In genomic region chr14:78567343-78567742, GRCh38 we compare ENCODE assay signal across 15 cellular contexts.
A peak's percentile ranks its signal among the peaks of the same experiment; 100 is the strongest.
DNase-seq lines count a peak whose midpoint lies in the region; ATAC-seq and TF ChIP-seq lines count a peak whose summit lies in the region.
"Had no signal": no experiment of that assay in that cellular context is flagged by ENCODE, and none has a peak within 500 bp of the region (broad histone marks: within the 10 kb centered on the region; RNA-seq: fewer than 3 reads in every experiment).

No MANE protein-coding gene starts in this region.

- no peak overlapping the region for H4K8ac ChIP-seq in IMR-90 (ENCODE audit: low read depth in 2 of 2, low read length in 2 of 2)
- no peak overlapping the region for H4K8ac ChIP-seq in trophoblast cell (ENCODE audit: low read depth, low read length)

- H3K9me1 ChIP-seq in IMR-90 (ENCODE audit: insufficient read depth, low read length) = no peaks in the 10 kb centered on the region

- H2AFZ ChIP-seq in IMR-90 (replicated peaks; ENCODE audit: low read length, poor library complexity) (no peak overlapping the region), trophoblast cell (ENCODE audit: insufficient read depth, low read length, poor library complexity) (no peak overlapping the region)

- no peak overlapping the region for H2BK20ac ChIP-seq in IMR-90 (ENCODE audit: low read depth, low read length)

- H4K20me1 ChIP-seq in IMR-90 (ENCODE audit: insufficient read depth, low read length) = no peaks in the 10 kb centered on the region

- H3K4ac ChIP-seq in IMR-90 (ENCODE audit: low read depth, low read length) (no peak overlapping the region), trophoblast cell (ENCODE audit: low read depth, low read length) (no peak overlapping the region)

- no peaks in the 10 kb centered on the region for H3K9me3 Mint-ChIP-seq in activated CD8-positive, alpha-beta T cell treated with anti-CD3 and anti-CD28 coated beads for 36 hours

- H2BK120ac ChIP-seq in IMR-90 (ENCODE audit: low read depth, low read length) (no peak overlapping the region), trophoblast cell (ENCODE audit: insufficient read depth, low read length, poor library complexity) (no peak overlapping the region)

- H3K4me1 ChIP-seq in IMR-90 (ENCODE audit: control insufficient read depth, insufficient read depth, low read length) (no peaks in the 10 kb centered on the region), trophoblast cell (ENCODE audit: control insufficient read depth in 1 of 2, insufficient read depth in 2 of 2, low read length in 2 of 2) (no peaks in the 10 kb centered on the region)
- H3K4me1 ChIP-seq: BE2C, colonic mucosa had no signal

- no peaks in the 10 kb centered on the region for H3K79me2 ChIP-seq in trophoblast cell (ENCODE audit: control insufficient read depth, insufficient read depth, low read length, poor library complexity)

- dilution Hi-C loops in IMR-90 (cut with HindIII; ENCODE audit: low sequenced_read_pairs, unreplicated experiment) = no loop called here

- intact Hi-C loops in IMR-90 (cut with micrococcal nuclease) (loop anchor here (5.0 kb wide), 2 partner anchors 805 to 910 kb away; partner anchors contain the start of gene SNW1), cardiac septum (cut with DNase I) (loop anchor here (5.0 to 10.0 kb wide), 3 partner anchors 403 to 705 kb away; no protein-coding TSS in a partner anchor)
- intact Hi-C loops in activated CD8-positive, alpha-beta T cell treated with anti-CD3 and anti-CD28 coated beads for 36 hours (cut with micrococcal nuclease) = loop anchor here (5.0 to 10.0 kb wide), 2 partner anchors 120 to 543 kb away; no protein-coding TSS in a partner anchor

- peaks cover 3% of the 10 kb centered on the region for H3K27me3 Mint-ChIP-seq in activated CD8-positive, alpha-beta T cell treated with anti-CD3 and anti-CD28 coated beads for 36 hours

- H3K4me3 ChIP-seq in IMR-90 (ENCODE audit: insufficient read depth, low read depth, low read length) (no peak overlapping the region), astrocyte of the cerebellum (ENCODE audit: low read depth, low read length) (no peak overlapping the region), trophoblast cell (ENCODE audit: low read depth, low read length) (no peak overlapping the region)
- H3K4me3 ChIP-seq: colonic mucosa, mucosa of descending colon had no signal

- H3K14ac ChIP-seq in IMR-90 (replicated peaks; ENCODE audit: low read depth, low read length) = no peak overlapping the region
- no peak overlapping the region for H3K14ac ChIP-seq in trophoblast cell (ENCODE audit: low read length)

- H3K79me1 ChIP-seq in IMR-90 (ENCODE audit: low read depth in 1 of 2, low read length in 2 of 2) (no peaks in the 10 kb centered on the region), trophoblast cell (ENCODE audit: low read length) (no peaks in the 10 kb centered on the region)

- H2BK5ac ChIP-seq in IMR-90 (ENCODE audit: low read depth, low read length, poor library complexity, severe bottlenecking) = no peak overlapping the region
- H2BK5ac ChIP-seq in trophoblast cell (ENCODE audit: low read depth, low read length, poor library complexity) = no peak overlapping the region

- BruUV-seq in IMR-90 (replicated peaks; lab: Mats Ljungman, UMichigan) = no TSS peak

- H3K9me3 ChIP-seq in IMR-90 (ENCODE audit: control insufficient read depth, insufficient read depth, low read length) (peaks cover 3% of the 10 kb centered on the region; the same call in 1 of the 2 replicates), trophoblast cell (ENCODE audit: insufficient read depth, low read depth, low read length) (no peaks in the 10 kb centered on the region)
- H3K9me3 ChIP-seq: BE2C, colonic mucosa, mucosa of descending colon had no signal

- TF ChIP-seq RAD21 in IMR-90 (IDR thresholded peaks at IDR 0.05; ENCODE audit: low read length) = no peak

- no peaks in the 10 kb centered on the region for H3K36me3 Mint-ChIP-seq in activated CD8-positive, alpha-beta T cell treated with anti-CD3 and anti-CD28 coated beads for 36 hours (ENCODE audit: low read depth)

- H3K36me3 ChIP-seq in IMR-90 (ENCODE audit: control insufficient read depth, insufficient read depth, low read length) (no peaks in the 10 kb centered on the region), trophoblast cell (ENCODE audit: control insufficient read depth in 1 of 2, insufficient read depth in 2 of 2, low read length in 2 of 2) (no peaks in the 10 kb centered on the region)
- H3K36me3 ChIP-seq: BE2C, colonic mucosa had no signal

- peaks cover 3% of the 10 kb centered on the region for H3K4me1 Mint-ChIP-seq in activated CD8-positive, alpha-beta T cell treated with anti-CD3 and anti-CD28 coated beads for 36 hours (ENCODE audit: low read depth)

- no peak overlapping the region for H4K5ac ChIP-seq in IMR-90 (ENCODE audit: low read depth, low read length)

- no peak for TF ChIP-seq POLR2A in IMR-90 (IDR thresholded peaks at IDR 0.05; ENCODE audit: low read depth, low read length)

- H4K91ac ChIP-seq in IMR-90 (ENCODE audit: insufficient read depth, low read depth, low read length) = no peak overlapping the region
- peak overlapping the region; percentile 41 for H4K91ac ChIP-seq in trophoblast cell (ENCODE audit: low read depth, low read length)

- no peak for ATAC-seq in IMR-90 (ENCODE audit: low read depth)
- no peak for ATAC-seq in activated CD8-positive, alpha-beta T cell treated with anti-CD3 and anti-CD28 coated beads for 36 hours

- WGBS in IMR-90 (ENCODE audit: extremely low coverage in 2 of 2, insufficient read length in 1 of 2), 2 experiments = no CpG with 5 or more reads among the region's 4 CpGs
- no CpG with 5 or more reads among the region's 4 CpGs for WGBS in trophoblast cell (ENCODE audit: extremely low coverage, insufficient coverage, insufficient read length)

- DNase-seq in DMS153 treated with DMSO at 0.1 percent for 48 hours (lab: John Stamatoyannopoulos, UW; ENCODE audit: unreplicated experiment) = peak; percentile 51
- DNase-seq in IMR-90 = peak; percentile 4
- peak; percentile 34 for DNase-seq in astrocyte of the cerebellum (ENCODE audit: low read depth)
- DNase-seq in trophoblast cell = no peak
- no peak for DNase-seq in activated CD8-positive, alpha-beta T cell treated with anti-CD3 and anti-CD28 coated beads for 36 hours
- DNase-seq in cardiac septum (ENCODE audit: low spot score) = no peak
- DNase-seq in RKO (ENCODE audit: low spot score) = no peak
- DNase-seq: activated CD4-positive, alpha-beta T cell treated with anti-CD3 and anti-CD28 coated beads, Interleukin-2, amount 50 U/mL, for 4 hours; aorta; BE2C; colonic mucosa; left ventricle myocardium superior; mucosa of descending colon; SIG-M5; stimulated activated CD4-positive, alpha-beta T cell treated with anti-CD3 and anti-CD28 coated beads, Interleukin-1b, Interleukin-23, amount 100 ng/mL, for 48 hours had no signal

- CTCF ChIA-PET in IMR-90 (lab: Yijun Ruan, JAX) = interaction anchor here (1.3 to 2.2 kb wide), 3 partner anchors 30 to 707 kb away, joined by 3 to 10 read pairs (median 3); no protein-coding TSS in a partner anchor
- CTCF ChIA-PET in activated CD8-positive, alpha-beta T cell treated with anti-CD3 and anti-CD28 coated beads for 36 hours (lab: Charles Lee) = interaction anchor here (1.2 to 3.4 kb wide), 8 partner anchors 10 to 706 kb away, joined by 3 to 38 read pairs (median 8); no protein-coding TSS in a partner anchor

- no peak overlapping the region for H2BK15ac ChIP-seq in IMR-90 (ENCODE audit: low read depth, low read length)

- POLR2A ChIA-PET in IMR-90 (lab: Charles Lee; ENCODE audit: unreplicated experiment) = no interaction called here
- POLR2A ChIA-PET in activated CD8-positive, alpha-beta T cell treated with anti-CD3 and anti-CD28 coated beads for 36 hours (lab: Charles Lee) = no interaction called here

- H3K27me3 ChIP-seq in IMR-90 (ENCODE audit: control insufficient read depth, insufficient read depth, low read length) = no peaks in the 10 kb centered on the region
- H3K27me3 ChIP-seq in trophoblast cell (ENCODE audit: insufficient read depth, low read length) = no peaks in the 10 kb centered on the region
- H3K27me3 ChIP-seq: BE2C, colonic mucosa had no signal

- TF ChIP-seq CTCF in IMR-90 (conservative IDR thresholded peaks at IDR 0.05; ENCODE audit: low read depth, low read length) = no peak
- no peak for TF ChIP-seq CTCF in astrocyte of the cerebellum (IDR thresholded peaks at IDR 0.05; ENCODE audit: low read depth, low read length, missing control alignments)
- no peak for TF ChIP-seq CTCF in activated CD8-positive, alpha-beta T cell treated with anti-CD3 and anti-CD28 coated beads for 36 hours (IDR thresholded peaks at IDR 0.05)

- H3K27ac ChIP-seq in IMR-90 (ENCODE audit: insufficient read depth, low read length) = no peak overlapping the region
- no peak overlapping the region for H3K27ac ChIP-seq in trophoblast cell (ENCODE audit: low read depth, low read length)
- H3K27ac ChIP-seq: colonic mucosa had no signal

- H3K4me2 ChIP-seq in IMR-90 (ENCODE audit: low read depth, low read length) (no peak overlapping the region), trophoblast cell (ENCODE audit: low read length) (no peak overlapping the region)

- H2BK12ac ChIP-seq in trophoblast cell (ENCODE audit: low read length) = peak overlapping the region; percentile 30

- no peak overlapping the region for H3K27ac Mint-ChIP-seq in activated CD8-positive, alpha-beta T cell treated with anti-CD3 and anti-CD28 coated beads for 36 hours

- H2AK5ac ChIP-seq in IMR-90 (ENCODE audit: low read depth, low read length) (no peak overlapping the region), trophoblast cell (ENCODE audit: low read length) (peak overlapping the region; percentile 35)

- H3K23ac ChIP-seq in IMR-90 (ENCODE audit: low read depth, low read length) = no peak overlapping the region
- H3K23ac ChIP-seq in trophoblast cell (ENCODE audit: low read length) = no peak overlapping the region

- H3K9ac ChIP-seq in IMR-90 (ENCODE audit: low read depth, low read length) (no peak overlapping the region), trophoblast cell (ENCODE audit: low read length) (no peak overlapping the region)

- in situ Hi-C loops in IMR-90 (cut with MboI; ENCODE audit: low sequenced_read_pairs) = no loop called here
- in situ Hi-C loops in astrocyte of the cerebellum (cut with HindIII; ENCODE audit: low sequenced_read_pairs) = no loop called here

- no peak overlapping the region for H2AK9ac ChIP-seq in IMR-90 (replicated peaks; ENCODE audit: low read depth, low read length, poor library complexity)

- H3K18ac ChIP-seq in IMR-90 (ENCODE audit: low read depth, low read length) (no peak overlapping the region), trophoblast cell (ENCODE audit: low read length) (no peak overlapping the region)

- H3K4me3 Mint-ChIP-seq in activated CD8-positive, alpha-beta T cell treated with anti-CD3 and anti-CD28 coated beads for 36 hours = no peak overlapping the region

- H3K56ac ChIP-seq in IMR-90 (ENCODE audit: extremely low read depth, insufficient read depth, low read length) = no peak overlapping the region

- H4K12ac ChIP-seq in trophoblast cell (ENCODE audit: low read depth, low read length) = no peak overlapping the region

TF ChIP-seq in IMR-90, 13 proteins besides CTCF, POLR2A, EP300 and RAD21 (continues in another document):
- TF ChIP-seq MAFK (IDR thresholded peaks at IDR 0.05; ENCODE audit: low read depth, low read length) = no peak
- no peak for TF ChIP-seq CEBPB (IDR thresholded peaks at IDR 0.05; ENCODE audit: low read depth, low read length)
- TF ChIP-seq MAZ (IDR thresholded peaks at IDR 0.05; ENCODE audit: borderline replicate concordance, low read depth, low read length) = no peak
- no peak for TF ChIP-seq CHD1 (IDR thresholded peaks at IDR 0.05; ENCODE audit: low read depth, low read length)

Comparison
In these comparisons a context has a peak if more than half of its experiments do, and no peak if none do; other contexts are left out.
1. DNase-seq: peak in DMS153 treated with DMSO at 0.1 percent for 48 hours (single experiment), IMR-90 (single experiment) and astrocyte of the cerebellum (single experiment); none in trophoblast cell (0 of 2), activated CD8-positive, alpha-beta T cell treated with anti-CD3 and anti-CD28 coated beads for 36 hours (single experiment), cardiac septum (single experiment) and RKO (single experiment).